In genomic region chr1:237527761-237528160, GRCh38 we compare ENCODE assay signal across 20 cellular contexts.
"Had no signal": no experiment of that assay in that cellular context is flagged by ENCODE, and none has a peak within 500 bp of the region (broad histone marks: within the 10 kb centered on the region; RNA-seq: fewer than 3 reads in every experiment).

No MANE protein-coding gene starts in this region.

- H3K4me1 ChIP-seq: Peyer's patch, SJSA1 had no signal

- H3K9me3 ChIP-seq: Peyer's patch, SJSA1 had no signal

- ATAC-seq: activated CD8-positive, alpha-beta T cell treated with anti-CD3 and anti-CD28 coated beads, Interleukin-2, amount 10 ng/mL, durations not matched to agents 7 days and 5 days; SK-N-SH treated with all-trans-retinoic acid at 6 μM for 48 hours; WTC11 had no signal

- H3K4me3 ChIP-seq: Peyer's patch, SJSA1 had no signal

- H3K27me3 ChIP-seq: Peyer's patch, SJSA1 had no signal

- DNase-seq: activated CD4-positive, alpha-beta T cell treated with anti-CD3 and anti-CD28 coated beads for 48 hours; activated CD4-positive, alpha-beta T cell treated with anti-CD3 and anti-CD28 coated beads, Interleukin-2, amount 50 U/mL, for 4 hours; activated CD4-positive, CD25-positive, alpha-beta regulatory T cell treated with anti-CD3 and anti-CD28 coated beads, Interleukin-2, amount 50 U/mL, for 72 hours; activated CD8-positive, alpha-beta memory T cell treated with anti-CD3 and anti-CD28 coated beads, Interleukin-2, amount 50 U/mL, for 48 hours; activated CD8-positive, alpha-beta T cell treated with anti-CD3 and anti-CD28 coated beads, Interleukin-2, amount 10 ng/mL, durations not matched to agents 7 days and 5 days; activated T-cell treated with anti-CD3 and anti-CD28 coated beads, Interleukin-2, amount 50 U/mL, for 1 hour; aorta; Karpas-422; NCI-H1048; NCI-H1930; NCI-H2171; NCI-H2227 treated with DMSO at 0.1 percent for 48 hours; NCI-H446 treated with DMSO at 0.1 percent for 48 hours; NCI-H526; NCI-H82; Peyer's patch; SHP77 had no signal

- H3K27ac ChIP-seq: Peyer's patch, SJSA1 had no signal

- H3K36me3 ChIP-seq: Peyer's patch, SJSA1 had no signal
